27 cellular contexts compared by ENCODE assay signal in genomic region chr17:19686400-19687090, GRCh38. TPM values are rescaled to one million over a fixed set of nuclear protein-coding genes. Genes with fewer than 3 reads are reported as not detected.
"Had no signal": no experiment of that assay in that cellular context is flagged by ENCODE, and none has a peak within 500 bp of the region (broad histone marks: within the 10 kb centered on the region; RNA-seq: fewer than 3 reads in every experiment).

No MANE protein-coding gene starts in this region.

- H3K4me3 ChIP-seq: adrenal gland, ascending aorta, body of pancreas, PC-9 had no signal

- ATAC-seq: activated T-helper 17 cell treated with anti-CD3 and anti-CD28 coated beads, Interleukin-2, amount 50 U/mL, for 72 hours; body of pancreas; T-helper 17 cell; WTC11 had no signal

- DNase-seq: activated CD4-positive, alpha-beta T cell treated with anti-CD3 and anti-CD28 coated beads, Interleukin-2, amount 10 ng/mL, durations not matched to agents 24 days and 14 days; activated CD4-positive, alpha-beta T cell treated with anti-CD3 and anti-CD28 coated beads, Interleukin-2, amount 50 U/mL, for 48 hours; activated CD4-positive, CD25-positive, alpha-beta regulatory T cell treated with anti-CD3 and anti-CD28 coated beads, Interleukin-2, amount 50 U/mL, for 72 hours; activated CD8-positive, alpha-beta memory T cell treated with anti-CD3 and anti-CD28 coated beads for 24 hours; activated gamma-delta T cell; activated naive CD4-positive, alpha-beta T cell treated with anti-CD3 and anti-CD28 coated beads for 36 hours; activated T-cell treated with anti-CD3 and anti-CD28 coated beads, Interleukin-2, amount 50 U/mL, for 48 hours; adrenal gland; body of pancreas; central memory CD4-positive, alpha-beta T cell; Kasumi-1; KBM-7; NCI-H1105 treated with DMSO at 0.1 percent for 48 hours; NCI-H1930; NCI-H2107; NCI-H2171 treated with DMSO at 0.1 percent for 48 hours; NCI-H345; NCI-H510A; NCI-H526 treated with DMSO at 0.1 percent for 48 hours; NCI-H82; PC-9; SIG-M5; T-helper 17 cell; T-helper 9 cell had no signal

- H3K4me2 ChIP-seq: PC-9 had no signal

- H3K27ac ChIP-seq: adrenal gland, ascending aorta, body of pancreas, PC-9 had no signal

- H3K36me3 ChIP-seq: adrenal gland had no signal

- H3K9me3 ChIP-seq: adrenal gland, ascending aorta, body of pancreas had no signal

- H2AFZ ChIP-seq: PC-9 had no signal

- H3K27me3 ChIP-seq: adrenal gland, ascending aorta, body of pancreas had no signal

- H3K4me1 ChIP-seq: ascending aorta, body of pancreas had no signal

RNA-seq across cellular contexts. Expression of gene SLC47A2, which starts 29.8 kb away (rescaled TPM):
- total RNA-seq: activated CD4-positive, alpha-beta T cell treated with anti-CD3 and anti-CD28 coated beads, Interleukin-2, amount 10 ng/mL, durations not matched to agents 24 days and 14 days; activated naive CD4-positive, alpha-beta T cell treated with anti-CD3 and anti-CD28 coated beads for 36 hours; activated T-helper 17 cell treated with anti-CD3 and anti-CD28 coated beads, Interleukin-2, amount 50 U/mL, for 72 hours; ascending aorta; T-helper 17 cell; WTC11 had no signal
